ENCODE assay signal across 12 cellular contexts in genomic region chr6:90293319-90293937, GRCh38. TPM values are rescaled to one million over a fixed set of nuclear protein-coding genes. Genes with fewer than 3 reads are reported as not detected.
A peak's percentile ranks its signal among the peaks of the same experiment; 100 is the strongest.
DNase-seq lines count a peak whose midpoint lies in the region; ATAC-seq and TF ChIP-seq lines count a peak whose summit lies in the region.
"Had no signal": no experiment of that assay in that cellular context is flagged by ENCODE, and none has a peak within 500 bp of the region (broad histone marks: within the 10 kb centered on the region; RNA-seq: fewer than 3 reads in every experiment).

No MANE protein-coding gene starts in this region.

- H3K4me2 ChIP-seq in KMS-11, result peak overlapping the region; percentile 73; the same call in 1 of the 2 replicates

- TF ChIP-seq CTCF in CD4-positive, alpha-beta T cell (IDR thresholded peaks at IDR 0.05), result no peak
- TF ChIP-seq CTCF in KMS-11 (conservative IDR thresholded peaks at IDR 0.05; ENCODE audit: low read depth, low read length), result no peak
- TF ChIP-seq CTCF in activated CD8-positive, alpha-beta T cell treated with anti-CD3 and anti-CD28 coated beads for 36 hours (IDR thresholded peaks at IDR 0.05), result no peak
- no peak for TF ChIP-seq CTCF in mesothelial cell of epicardium (IDR thresholded peaks at IDR 0.05; ENCODE audit: unreplicated experiment)
- TF ChIP-seq CTCF in CD14-positive monocyte (IDR thresholded peaks at IDR 0.05), result no peak
- TF ChIP-seq CTCF in tibial artery (IDR thresholded peaks at IDR 0.05), result no peak

- H3K4me3 ChIP-seq in KMS-11 (IDR thresholded peaks at IDR 0.05; ENCODE audit: insufficient read depth, low read depth, low read length), result no peak overlapping the region
- H3K4me3 ChIP-seq in tibial artery, result no peak overlapping the region
- H3K4me3 ChIP-seq: adrenal gland had no signal

- H3K27ac Mint-ChIP-seq in CD4-positive, alpha-beta T cell, result peak overlapping the region; percentile 91
- H3K27ac Mint-ChIP-seq in activated CD8-positive, alpha-beta T cell treated with anti-CD3 and anti-CD28 coated beads for 36 hours, result peak overlapping the region; percentile 94
- no peak overlapping the region for H3K27ac Mint-ChIP-seq in mesothelial cell of epicardium
- H3K27ac Mint-ChIP-seq in CD14-positive monocyte, result peak overlapping the region in 1 of 7 donors; percentile 72
- H3K27ac Mint-ChIP-seq: GM23338 had no signal

- intact Hi-C loops in CD4-positive, alpha-beta T cell (cut with DNase I, micrococcal nuclease), result loop anchor here in 1 of 2 experiments (5.0 to 10.0 kb wide), 3 partner anchors 81 to 469 kb away; partner anchors contain the start of gene CASP8AP2
- intact Hi-C loops in activated CD8-positive, alpha-beta T cell treated with anti-CD3 and anti-CD28 coated beads for 36 hours (cut with micrococcal nuclease), result no loop called here
- intact Hi-C loops in CD14-positive monocyte (cut with micrococcal nuclease) (loop anchor here (10.0 kb wide), 2 partner anchors 101 to 199 kb away; no protein-coding TSS in a partner anchor), tibial artery (cut with DNase I; ENCODE audit: low total_unique reads) (loop anchor here (10.0 kb wide), 3 partner anchors 69 to 319 kb away; no protein-coding TSS in a partner anchor)

- CTCF ChIA-PET in CD4-positive, alpha-beta T cell (lab: Charles Lee), result interaction anchor here (1.2 to 1.4 kb wide), 3 partner anchors 19 to 186 kb away, joined by 4 to 5 read pairs (median 5); no protein-coding TSS in a partner anchor
- CTCF ChIA-PET in activated CD8-positive, alpha-beta T cell treated with anti-CD3 and anti-CD28 coated beads for 36 hours (lab: Charles Lee), result interaction anchor here (0.8 to 14.0 kb wide), 9 partner anchors 9 to 354 kb away, joined by 3 to 231 read pairs (median 5); no protein-coding TSS in a partner anchor

- no peaks in the 10 kb centered on the region for H3K27me3 ChIP-seq in CD4-positive, alpha-beta T cell (ENCODE audit: control insufficient read depth, insufficient read depth, low read length)
- H3K27me3 ChIP-seq in KMS-11 (ENCODE audit: insufficient read depth, low read depth), result no peaks in the 10 kb centered on the region
- no peaks in the 10 kb centered on the region for H3K27me3 ChIP-seq in tibial artery

- POLR2A ChIA-PET in CD4-positive, alpha-beta T cell (lab: Charles Lee), result interaction anchor here (1.0 to 5.5 kb wide), 6 partner anchors 9 to 77 kb away, joined by 3 to 80 read pairs (median 10); no protein-coding TSS in a partner anchor
- POLR2A ChIA-PET in activated CD8-positive, alpha-beta T cell treated with anti-CD3 and anti-CD28 coated beads for 36 hours (lab: Charles Lee), result interaction anchor here (0.6 to 8.8 kb wide), 22 partner anchors 9 to 346 kb away, joined by 3 to 61 read pairs (median 4); no protein-coding TSS in a partner anchor

- no peak overlapping the region for H3K9ac ChIP-seq in KMS-11

- H4K20me1 ChIP-seq in KMS-11 (ENCODE audit: insufficient read depth), result no peaks in the 10 kb centered on the region

- no peak overlapping the region for H2AFZ ChIP-seq in KMS-11 (ENCODE audit: low read depth)
- H2AFZ ChIP-seq: GM23338 had no signal

- peak overlapping the region; percentile 89 for H3K27ac ChIP-seq in CD4-positive, alpha-beta T cell (ENCODE audit: low read depth, low read length)
- H3K27ac ChIP-seq in KMS-11 (no peak overlapping the region), tibial artery (no peak overlapping the region)
- H3K27ac ChIP-seq: adrenal gland had no signal

- H3K9me3 Mint-ChIP-seq in CD4-positive, alpha-beta T cell, result no peaks in the 10 kb centered on the region
- no peaks in the 10 kb centered on the region for H3K9me3 Mint-ChIP-seq in activated CD8-positive, alpha-beta T cell treated with anti-CD3 and anti-CD28 coated beads for 36 hours
- H3K9me3 Mint-ChIP-seq in mesothelial cell of epicardium (peaks cover 5% of the 10 kb centered on the region), CD14-positive monocyte (peaks cover 0 to 6% (median 0%) of the 10 kb centered on the region in 7 donors)
- H3K9me3 Mint-ChIP-seq: GM23338 had no signal

- H3K36me3 ChIP-seq in KMS-11 (ENCODE audit: insufficient read depth), result no peaks in the 10 kb centered on the region
- H3K36me3 ChIP-seq in tibial artery, result no peaks in the 10 kb centered on the region
- H3K36me3 ChIP-seq: adrenal gland had no signal

- peaks cover 4% of the 10 kb centered on the region for H3K27me3 Mint-ChIP-seq in CD4-positive, alpha-beta T cell
- H3K27me3 Mint-ChIP-seq in activated CD8-positive, alpha-beta T cell treated with anti-CD3 and anti-CD28 coated beads for 36 hours, result no peaks in the 10 kb centered on the region
- peaks cover 5% of the 10 kb centered on the region for H3K27me3 Mint-ChIP-seq in mesothelial cell of epicardium (ENCODE audit: low read depth)
- peaks cover 39 to 52% (median 48%) of the 10 kb centered on the region in 3 donors for H3K27me3 Mint-ChIP-seq in CD14-positive monocyte (ENCODE audit: low read depth in 3 of 3)

- DNase-seq in CD4-positive, alpha-beta T cell, result no peak
- DNase-seq in activated CD8-positive, alpha-beta T cell treated with anti-CD3 and anti-CD28 coated beads for 36 hours, result peak; percentile 38
- DNase-seq in mesothelial cell of epicardium (ENCODE audit: low spot score in 2 of 2, unreplicated experiment in 2 of 2), result no peak
- no peak for DNase-seq in CD14-positive monocyte (ENCODE audit: low spot score)
- no peak for DNase-seq in tibial artery
- DNase-seq: adrenal gland, mammary epithelial cell, NCI-H2029 had no signal

- H3K79me2 ChIP-seq in KMS-11 (ENCODE audit: insufficient read depth, low read depth), result peaks cover 24% of the 10 kb centered on the region; the same call in 1 of the 2 replicates

- H3K4me1 ChIP-seq in KMS-11 (ENCODE audit: low read depth, poor library complexity, severe bottlenecking) (peaks cover 30% of the 10 kb centered on the region), tibial artery (peaks cover 0 to 25% (median 9%) of the 10 kb centered on the region in 4 donors)

- peaks cover 60% of the 10 kb centered on the region for H3K36me3 Mint-ChIP-seq in CD4-positive, alpha-beta T cell (ENCODE audit: low read depth)
- peaks cover 63% of the 10 kb centered on the region for H3K36me3 Mint-ChIP-seq in activated CD8-positive, alpha-beta T cell treated with anti-CD3 and anti-CD28 coated beads for 36 hours (ENCODE audit: low read depth)
- H3K36me3 Mint-ChIP-seq in mesothelial cell of epicardium (peaks cover 3% of the 10 kb centered on the region), CD14-positive monocyte (peaks cover 0 to 5% of the 10 kb centered on the region in 2 donors)

- H3K4me1 Mint-ChIP-seq in CD4-positive, alpha-beta T cell (ENCODE audit: low read depth), result peaks cover 74% of the 10 kb centered on the region
- H3K4me1 Mint-ChIP-seq in activated CD8-positive, alpha-beta T cell treated with anti-CD3 and anti-CD28 coated beads for 36 hours (ENCODE audit: low read depth), result peaks cover 55% of the 10 kb centered on the region
- H3K4me1 Mint-ChIP-seq in mesothelial cell of epicardium (peaks cover 42% of the 10 kb centered on the region), CD14-positive monocyte (peaks cover 14% of the 10 kb centered on the region)

- peak overlapping the region; percentile 93 for H3K4me3 Mint-ChIP-seq in CD4-positive, alpha-beta T cell
- H3K4me3 Mint-ChIP-seq in activated CD8-positive, alpha-beta T cell treated with anti-CD3 and anti-CD28 coated beads for 36 hours, result peak overlapping the region; percentile 83
- H3K4me3 Mint-ChIP-seq in mesothelial cell of epicardium (peak overlapping the region; percentile 87), CD14-positive monocyte (peak overlapping the region in 1 of 2 donors; percentile 89)

- no peaks in the 10 kb centered on the region for H3K9me3 ChIP-seq in CD4-positive, alpha-beta T cell (ENCODE audit: control insufficient read depth, low read length)
- H3K9me3 ChIP-seq in tibial artery, result no peaks in the 10 kb centered on the region
- H3K9me3 ChIP-seq: adrenal gland had no signal

- ATAC-seq in CD4-positive, alpha-beta T cell (ENCODE audit: poor library complexity), result no peak
- no peak for ATAC-seq in activated CD8-positive, alpha-beta T cell treated with anti-CD3 and anti-CD28 coated beads for 36 hours
- ATAC-seq in HG03460 (IDR thresholded peaks at IDR 0.05; ENCODE audit: unreplicated experiment), result no peak
- no peak for ATAC-seq in GM21576 (IDR thresholded peaks at IDR 0.05; ENCODE audit: unreplicated experiment)
- ATAC-seq: GM23338 had no signal

RNA-seq across cellular contexts. Expression of gene BACH2, which starts 3.2 kb away (rescaled TPM):
- 100 to 1,000 TPM; 157 to 170 TPM for total RNA-seq in CD4-positive, alpha-beta T cell
- 10 to 100 TPM; 60.7 to 66.9 TPM for total RNA-seq in activated CD8-positive, alpha-beta T cell treated with anti-CD3 and anti-CD28 coated beads for 36 hours
- total RNA-seq in mesothelial cell of epicardium, result 34.1 to 36.1 TPM (median 34.1 TPM) in 3 replicates
- under 1 TPM; 0.04 to 0.09 TPM for polyA plus RNA-seq in CD14-positive monocyte
